8 cellular contexts compared by ENCODE assay signal in the genomic region with DNA sequence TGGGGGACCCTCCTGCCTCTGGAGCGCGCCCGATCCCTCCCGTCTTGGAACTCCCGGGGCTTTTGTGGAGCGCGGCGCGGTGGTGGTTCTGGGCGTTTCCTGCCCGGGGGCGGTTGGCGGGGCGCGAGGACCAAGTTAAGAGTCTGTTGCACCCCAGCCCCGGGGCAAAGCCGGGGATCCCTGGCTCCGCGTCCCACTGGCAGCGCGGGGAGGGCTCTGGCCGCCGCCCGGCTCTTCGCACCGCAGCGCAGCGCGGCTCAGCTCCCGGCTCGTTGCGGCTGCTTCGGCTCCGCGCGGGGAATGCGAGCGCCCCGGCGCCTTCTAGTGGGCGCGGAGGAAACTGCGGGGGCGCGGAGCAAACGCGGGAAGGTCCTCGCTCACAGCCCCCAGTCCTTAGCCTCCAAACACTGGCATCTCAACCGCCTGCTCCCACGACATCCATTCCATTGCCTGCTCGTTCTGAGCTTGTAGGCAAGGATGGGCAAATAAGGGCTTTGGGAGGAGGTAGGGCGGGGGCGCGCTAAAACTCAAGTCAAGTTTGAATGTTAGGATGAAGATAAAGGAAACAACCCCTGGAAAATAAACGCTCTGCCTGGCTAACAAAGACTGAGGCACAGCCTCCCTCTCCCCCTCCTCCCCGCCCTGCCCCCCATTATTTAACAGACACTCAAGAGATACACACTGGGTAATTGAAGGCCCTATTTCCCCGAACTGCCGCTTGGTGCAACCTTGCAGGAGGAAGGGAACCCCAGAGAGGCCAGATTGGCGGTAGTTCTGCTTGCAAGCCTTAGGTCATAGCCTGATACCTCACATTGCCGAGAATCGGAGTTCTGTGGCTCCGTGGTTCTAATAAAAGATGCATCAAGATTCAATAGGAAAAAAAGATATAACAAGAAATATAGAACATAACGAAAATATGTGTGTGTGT.
A peak's percentile ranks its signal among the peaks of the same experiment; 100 is the strongest.
DNase-seq lines count a peak whose midpoint lies in the region; ATAC-seq and TF ChIP-seq lines count a peak whose summit lies in the region.

A gene (minus strand): TSS at position 304 of the 928 bp plus-strand sequence. CDS start 1,069 bp downstream, outside the sequence.

- DNase-seq in AG09319 (ENCODE audit: extremely low read depth, low read depth): no peak
- DNase-seq in NCI-H510A treated with DMSO at 0.1 percent for 48 hours (lab: John Stamatoyannopoulos, UW): peak; percentile 85
- peak; percentile 69 to 73 for DNase-seq in activated CD4-positive, alpha-beta T cell treated with anti-CD3 and anti-CD28 coated beads, Interleukin-2, amount 50 U/mL, for 48 hours
- peak; percentile 38 for DNase-seq in effector CD8-positive, alpha-beta T cell (lab: John Stamatoyannopoulos, UW)
- peak; percentile 52 for DNase-seq in medulla oblongata (ENCODE audit: extremely low spot score)
- peak; percentile 48 to 51 for DNase-seq in stimulated activated CD8-positive, alpha-beta memory T cell treated with anti-CD3 and anti-CD28 coated beads, Interleukin-15, amount 100 ng/mL, for 48 hours (ENCODE audit: low read depth in 2 of 2)

- ATAC-seq in GM18867 (IDR thresholded peaks at IDR 0.05; ENCODE audit: unreplicated experiment) (peak; percentile 89), HG03135 (IDR thresholded peaks at IDR 0.05; ENCODE audit: unreplicated experiment) (peak; percentile 70)

- peak; percentile 76 for TF ChIP-seq CTCF in AG09319 (IDR thresholded peaks at IDR 0.05; ENCODE audit: low read depth, low read length)
